Comparison of ENCODE assay signal across 24 cellular contexts in genomic region chr2:31131871-31132270, GRCh38. TPM values are rescaled to one million over a fixed set of nuclear protein-coding genes. Genes with fewer than 3 reads are reported as not detected.
A peak's percentile ranks its signal among the peaks of the same experiment; 100 is the strongest.
DNase-seq lines count a peak whose midpoint lies in the region; ATAC-seq, FAIRE-seq and TF ChIP-seq lines count a peak whose summit lies in the region.
"Had no signal": no experiment of that assay in that cellular context is flagged by ENCODE, and none has a peak within 500 bp of the region (broad histone marks: within the 10 kb centered on the region; RNA-seq: fewer than 3 reads in every experiment).

No MANE protein-coding gene starts in this region.

- TF ChIP-seq RAD21 in H1 (IDR thresholded peaks at IDR 0.05 in 1 of 2, conservative IDR thresholded peaks at IDR 0.05 in 1 of 2; ENCODE audit: low read depth in 2 of 2, low read length in 2 of 2), result no peak

- DNase-seq in HT-29 (ENCODE audit: low spot score) (peak; percentile 3), H1 (ENCODE audit: low read depth in 1 of 2, low spot score in 2 of 2) (no peak), mesendoderm (peak; percentile 77), Karpas-422 (no peak), nephron progenitor cell (no peak)
- DNase-seq in CD8-positive, alpha-beta T cell, result no peak
- DNase-seq: 8988T, DMS79, GM23248, MG63, NCI-H1048, NCI-H1417 treated with DMSO at 0.1 percent for 48 hours, NCI-H187, NCI-H2107, NCI-H446 treated with DMSO at 0.1 percent for 48 hours, NCI-H526 treated with DMSO at 0.1 percent for 48 hours, SHP77 treated with DMSO at 0.1 percent for 48 hours, SW 1271 had no signal

- intact Hi-C loops in CD8-positive, alpha-beta T cell (cut with DNase I, micrococcal nuclease), result no loop called here

- H2BK120ac ChIP-seq in H1 (replicated peaks; ENCODE audit: low read depth, low read length) (no peak overlapping the region), mesendoderm (ENCODE audit: low read depth, low read length) (no peak overlapping the region)

- H3K79me1 ChIP-seq in H1 (ENCODE audit: low read depth, low read length), result no peaks in the 10 kb centered on the region; the same call in 1 of the 2 replicates
- H3K79me1 ChIP-seq in mesendoderm (ENCODE audit: low read length), result peaks cover 1% of the 10 kb centered on the region

- H2AFZ ChIP-seq in H1 (ENCODE audit: low read length) (no peak overlapping the region), Karpas-422 (ENCODE audit: low read length) (no peak overlapping the region)
- H2AFZ ChIP-seq: GM23248 had no signal

- no peak overlapping the region for H3K4me3 Mint-ChIP-seq in nephron progenitor cell
- H3K4me3 Mint-ChIP-seq in CD8-positive, alpha-beta T cell, result no peak overlapping the region

- H3K27me3 Mint-ChIP-seq in nephron progenitor cell (ENCODE audit: low read depth, poor library complexity), result peaks cover 44% of the 10 kb centered on the region
- peaks cover 38% of the 10 kb centered on the region for H3K27me3 Mint-ChIP-seq in CD8-positive, alpha-beta T cell (ENCODE audit: low read depth)

- H4K5ac ChIP-seq in H1 (ENCODE audit: insufficient read length, low read depth, low read length), result no peak overlapping the region
- H4K5ac ChIP-seq in mesendoderm (ENCODE audit: low read length), result no peak overlapping the region

- H3K4me1 ChIP-seq in BLaER1 treated with 17β-estradiol and CSF1 and Interleukin-3, amounts not matched to agents 10 nM and 100 nM, result peaks cover 78 to 100% (median 97%) of the 10 kb centered on the region in 10 experiments
- H3K4me1 ChIP-seq in H1 (replicated peaks in 1 of 4; ENCODE audit: control insufficient read depth in 3 of 4, insufficient read depth in 4 of 4, low read length in 3 of 4) (peaks cover 6 to 25% (median 14%) of the 10 kb centered on the region in 4 experiments; a peak in 5 of 7 replicates), mesendoderm (ENCODE audit: control insufficient read depth, low read depth, low read length) (peaks cover 5% of the 10 kb centered on the region), Karpas-422 (ENCODE audit: low read length) (no peaks in the 10 kb centered on the region; the same call in 1 of the 2 replicates)
- H3K4me1 ChIP-seq in CD8-positive, alpha-beta T cell (ENCODE audit: insufficient read depth, low read length), result peaks cover 3% of the 10 kb centered on the region

- no peak overlapping the region for H3K27ac Mint-ChIP-seq in nephron progenitor cell
- H3K27ac Mint-ChIP-seq in CD8-positive, alpha-beta T cell, result no peak overlapping the region

- peak overlapping the region; percentile 65 to 95 (median 81) for H3K4me2 ChIP-seq in BLaER1 treated with 17β-estradiol and CSF1 and Interleukin-3, amounts not matched to agents 10 nM and 100 nM
- H3K4me2 ChIP-seq in H1 (ENCODE audit: insufficient read depth in 1 of 2, low read depth in 2 of 2, low read length in 2 of 2), result no peak overlapping the region
- H3K4me2 ChIP-seq in mesendoderm (ENCODE audit: low read length), result no peak overlapping the region
- no peak overlapping the region for H3K4me2 ChIP-seq in Karpas-422 (ENCODE audit: low read depth, low read length, poor library complexity, severe bottlenecking)

- H3K36me3 Mint-ChIP-seq in nephron progenitor cell (ENCODE audit: low read depth), result no peaks in the 10 kb centered on the region
- H3K36me3 Mint-ChIP-seq in CD8-positive, alpha-beta T cell, result no peaks in the 10 kb centered on the region

- H4K20me1 ChIP-seq in BLaER1 treated with 17β-estradiol and CSF1 and Interleukin-3, amounts not matched to agents 10 nM and 100 nM, result peaks cover 0 to 99% (median 68%) of the 10 kb centered on the region in 11 experiments; a peak in 20 of 22 replicates
- H4K20me1 ChIP-seq in H1 (replicated peaks in 1 of 2; ENCODE audit: control insufficient read depth in 1 of 2, insufficient read depth in 2 of 2, low read length in 2 of 2) (peaks cover 2 to 5% of the 10 kb centered on the region in 2 experiments), Karpas-422 (ENCODE audit: insufficient read depth, low read depth, low read length) (no peaks in the 10 kb centered on the region)

- H2BK12ac ChIP-seq in H1 (ENCODE audit: low read depth, low read length), result no peak overlapping the region

- WGBS in H1 (ENCODE audit: extremely low coverage in 1 of 2, insufficient coverage in 1 of 2, insufficient read length in 1 of 2, insufficient replicate concordance in 2 of 2, low coverage in 1 of 2, low lambda C conversion rate in 2 of 2, missing lambda C conversion rate in 1 of 2), 2 experiments, result 68% methylated on average over 4 of the region's 4 CpGs; no CpG with 5 or more reads in 1 of the 2 experiments
- no CpG with 5 or more reads among the region's 4 CpGs for WGBS in mesendoderm (ENCODE audit: extremely low coverage, insufficient coverage, low lambda C conversion rate)

- no peak for TF ChIP-seq CTCF in H1 (IDR thresholded peaks at IDR 0.05; ENCODE audit: control extremely low read depth in 1 of 3, insufficient read depth in 1 of 3, low read depth in 1 of 3, low read length in 3 of 3)
- no peak for TF ChIP-seq CTCF in nephron progenitor cell (IDR thresholded peaks at IDR 0.05)
- TF ChIP-seq CTCF in CD8-positive, alpha-beta T cell (IDR thresholded peaks at IDR 0.05), result no peak

- no peak for TF ChIP-seq POLR2A in H1 (IDR thresholded peaks at IDR 0.05; ENCODE audit: control extremely low read depth in 1 of 2, low read depth in 2 of 2, low read length in 2 of 2)

- no peak for TF ChIP-seq EP300 in H1 (IDR thresholded peaks at IDR 0.05; ENCODE audit: borderline replicate concordance in 1 of 2, low read depth in 2 of 2, low read length in 2 of 2)

- H2BK15ac ChIP-seq in H1 (ENCODE audit: low read length), result no peak overlapping the region
- no peak overlapping the region for H2BK15ac ChIP-seq in mesendoderm (replicated peaks; ENCODE audit: low read depth)

- no peaks in the 10 kb centered on the region for H3K79me2 ChIP-seq in H1 (ENCODE audit: control insufficient read depth in 1 of 2, insufficient read depth in 2 of 2, low read length in 2 of 2)
- no peaks in the 10 kb centered on the region for H3K79me2 ChIP-seq in mesendoderm (ENCODE audit: control insufficient read depth, insufficient read depth, low read length)
- H3K79me2 ChIP-seq in Karpas-422 (ENCODE audit: low read length), result no peaks in the 10 kb centered on the region

- H2AK5ac ChIP-seq in H1 (ENCODE audit: low read depth, low read length), result 0 out of 2 replicates have a peak overlapping the region, but pooled peaks have one; percentile 72
- no peak overlapping the region for H2AK5ac ChIP-seq in mesendoderm (ENCODE audit: low read length)

- H3K9ac ChIP-seq in BLaER1 treated with 17β-estradiol and CSF1 and Interleukin-3, amounts not matched to agents 10 nM and 100 nM, result no peak overlapping the region; a peak in 1 of 22 replicates
- H3K9ac ChIP-seq in H1 (replicated peaks in 1 of 4; ENCODE audit: extremely low read depth in 1 of 4, low read depth in 3 of 4, low read length in 3 of 4) (no peak overlapping the region), mesendoderm (ENCODE audit: low read length) (no peak overlapping the region), Karpas-422 (ENCODE audit: low read length) (no peak overlapping the region)
- H3K9ac ChIP-seq: GM23248 had no signal

- H3K4me1 Mint-ChIP-seq in nephron progenitor cell, result peaks cover 19% of the 10 kb centered on the region
- H3K4me1 Mint-ChIP-seq in CD8-positive, alpha-beta T cell (ENCODE audit: low read depth), result peaks cover 4% of the 10 kb centered on the region

- 0 out of 2 replicates have a peak, but pooled peaks cover 2% of the 10 kb centered on the region for H3K23me2 ChIP-seq in H1 (ENCODE audit: low read depth, low read length)

- no peaks in the 10 kb centered on the region for H3K9me3 Mint-ChIP-seq in nephron progenitor cell
- no peaks in the 10 kb centered on the region for H3K9me3 Mint-ChIP-seq in CD8-positive, alpha-beta T cell

- H4K91ac ChIP-seq in H1 (replicated peaks; ENCODE audit: insufficient read length, low read length), result no peak overlapping the region

- H3K36me3 ChIP-seq in BLaER1 treated with 17β-estradiol and CSF1 and Interleukin-3, amounts not matched to agents 10 nM and 100 nM, result peaks cover 0 to 35% (median 8%) of the 10 kb centered on the region in 11 experiments; a peak in 10 of 22 replicates
- H3K36me3 ChIP-seq in H1 (ENCODE audit: control insufficient read depth in 2 of 4, insufficient read depth in 4 of 4, low read length in 3 of 4), result no peaks in the 10 kb centered on the region
- no peaks in the 10 kb centered on the region for H3K36me3 ChIP-seq in mesendoderm (ENCODE audit: control insufficient read depth, insufficient read depth, low read length)
- no peaks in the 10 kb centered on the region for H3K36me3 ChIP-seq in Karpas-422 (ENCODE audit: insufficient read depth, low read length)
- no peaks in the 10 kb centered on the region for H3K36me3 ChIP-seq in CD8-positive, alpha-beta T cell (ENCODE audit: insufficient read depth, low read length)
- H3K36me3 ChIP-seq: MG63 had no signal

- CTCF ChIA-PET in H1 (lab: Charles Lee; ENCODE audit: partially characterized antibody), result interaction anchor here (0.6 to 2.2 kb wide), 4 partner anchors 10 to 417 kb away, joined by 3 to 10 read pairs (median 4); no protein-coding TSS in a partner anchor
- CTCF ChIA-PET in CD8-positive, alpha-beta T cell (lab: Charles Lee), result interaction anchor here (1.1 kb wide), 1 partner anchor 38 kb away, joined by 3 read pairs; no protein-coding TSS in a partner anchor

- H3K9me3 ChIP-seq in BLaER1 treated with 17β-estradiol and CSF1 and Interleukin-3, amounts not matched to agents 10 nM and 100 nM (replicated peaks in 1 of 11), result no peaks in the 10 kb centered on the region
- H3K9me3 ChIP-seq in H1 (ENCODE audit: insufficient read depth in 2 of 2, low read depth in 1 of 2, low read length in 1 of 2) (no peaks in the 10 kb centered on the region), Karpas-422 (ENCODE audit: low read length) (no peaks in the 10 kb centered on the region)
- no peaks in the 10 kb centered on the region for H3K9me3 ChIP-seq in CD8-positive, alpha-beta T cell (ENCODE audit: low read length)
- H3K9me3 ChIP-seq: MG63 had no signal

- ATAC-seq in CD8-positive, alpha-beta T cell, result no peak

- H3K4ac ChIP-seq in H1 (replicated peaks; ENCODE audit: insufficient read length, low read depth, low read length), result no peak overlapping the region
- H3K4ac ChIP-seq in mesendoderm (ENCODE audit: low read depth, low read length), result no peak overlapping the region

- POLR2A ChIA-PET in H1 (lab: Charles Lee; ENCODE audit: partially characterized antibody), result interaction anchor here (0.6 kb wide), 1 partner anchor 48 kb away, joined by 3 read pairs; no protein-coding TSS in a partner anchor
- POLR2A ChIA-PET in CD8-positive, alpha-beta T cell (lab: Charles Lee), result no interaction called here

- H3K18ac ChIP-seq in H1 (ENCODE audit: extremely low read depth, low read length) (no peak overlapping the region), mesendoderm (ENCODE audit: low read length) (no peak overlapping the region)

- H3K23ac ChIP-seq in H1 (ENCODE audit: insufficient read length), result no peak overlapping the region
- no peak overlapping the region for H3K23ac ChIP-seq in mesendoderm (ENCODE audit: low read length)

- H2BK20ac ChIP-seq in H1 (ENCODE audit: low read length), result no peak overlapping the region

- H3K56ac ChIP-seq in H1 (replicated peaks; ENCODE audit: insufficient read length, low read depth, low read length) (no peak overlapping the region), mesendoderm (ENCODE audit: low read length) (no peak overlapping the region)

- no peak overlapping the region for H3K14ac ChIP-seq in H1 (ENCODE audit: insufficient read length)

- no peaks in the 10 kb centered on the region for H3K27me3 ChIP-seq in BLaER1 treated with 17β-estradiol and CSF1 and Interleukin-3, amounts not matched to agents 10 nM and 100 nM
- H3K27me3 ChIP-seq in H1 (replicated peaks in 1 of 4; ENCODE audit: control insufficient read depth in 3 of 4, extremely low read depth in 1 of 4, insufficient read depth in 3 of 4, low read length in 3 of 4) (peaks cover 3 to 15% (median 12%) of the 10 kb centered on the region in 4 experiments), mesendoderm (ENCODE audit: insufficient read depth, low read length, poor library complexity) (peaks cover 3% of the 10 kb centered on the region), Karpas-422 (ENCODE audit: low read length) (no peaks in the 10 kb centered on the region)
- peaks cover 13% of the 10 kb centered on the region for H3K27me3 ChIP-seq in CD8-positive, alpha-beta T cell (ENCODE audit: insufficient read depth, low read length)
- H3K27me3 ChIP-seq: MG63 had no signal

- no peak for FAIRE-seq in H1 (lab: Jason Lieb, UNC)
- FAIRE-seq: GM12878 had no signal

- H2BK5ac ChIP-seq in H1 (ENCODE audit: low read depth, low read length), result no peak overlapping the region
- no peak overlapping the region for H2BK5ac ChIP-seq in mesendoderm (ENCODE audit: low read length)

- H4K8ac ChIP-seq in H1 (ENCODE audit: extremely low read depth, insufficient read depth, low read length) (no peak overlapping the region), mesendoderm (ENCODE audit: low read depth, low read length) (no peak overlapping the region)

- H3K9me2 ChIP-seq in Karpas-422 (replicated peaks; ENCODE audit: insufficient read depth, low read length), result no peaks in the 10 kb centered on the region

- H3K27ac ChIP-seq in BLaER1 treated with 17β-estradiol and CSF1 and Interleukin-3, amounts not matched to agents 10 nM and 100 nM, result peak overlapping the region in 2 of 11 experiments; percentile 19 to 40; a peak in 5 of 22 replicates
- no peak overlapping the region for H3K27ac ChIP-seq in H1 (ENCODE audit: low read depth, low read length)
- H3K27ac ChIP-seq in mesendoderm (ENCODE audit: low read depth, low read length), result no peak overlapping the region
- no peak overlapping the region for H3K27ac ChIP-seq in Karpas-422 (ENCODE audit: low read length)
- H3K27ac ChIP-seq in CD8-positive, alpha-beta T cell (ENCODE audit: low read depth, low read length), result no peak overlapping the region
- H3K27ac ChIP-seq: C4-2B, GM23248, RWPE1, SK-N-MC had no signal

- no peak overlapping the region for H3K4me3 ChIP-seq in BLaER1 treated with 17β-estradiol and CSF1 and Interleukin-3, amounts not matched to agents 10 nM and 100 nM
- no peak overlapping the region for H3K4me3 ChIP-seq in H1 (ENCODE audit: extremely low read depth in 1 of 4, insufficient read depth in 2 of 4, low read depth in 3 of 4, low read length in 4 of 4)
- no peak overlapping the region for H3K4me3 ChIP-seq in mesendoderm (ENCODE audit: low read length)
- H3K4me3 ChIP-seq in Karpas-422 (ENCODE audit: low read length), result no peak overlapping the region
- no peak overlapping the region for H3K4me3 ChIP-seq in CD8-positive, alpha-beta T cell (ENCODE audit: low read depth, low read length)
- H3K4me3 ChIP-seq: GM12878, GM23248, MG63, SK-N-MC had no signal

RNA-seq across cellular contexts. Expression of gene GALNT14, which starts 6.4 kb away (rescaled TPM):
- total RNA-seq in HT-29 (2014; rRNA removed; shearing (Covaris generic)), result 58.8 and 68.4 TPM in 2 replicates
- total RNA-seq in H1 (2021; fragmentation: NEBNext Ultra II Directional; extraction: Animal tissue kit (Norgen Biotek cat#: 25700)), result 10.3 and 13.7 TPM in 2 replicates
- polyA plus RNA-seq in H1 (2011; rRNA removed), result 12.6 and 13.0 TPM in 2 replicates
- 13.1 TPM for polyA plus RNA-seq in H1 (2011; cell fraction: cytosol; rRNA removed)
- polyA plus RNA-seq in H1 (2011; cell fraction: nucleus; rRNA removed), result 23.3 TPM
- 12.9 to 14.8 TPM (median 13.4 TPM) in 4 replicates for polyA plus RNA-seq in H1 (2012, experiment 1 of 2)
- 9.4 TPM for polyA plus RNA-seq in H1 (2012, experiment 2 of 2)
- 9.8 TPM for polyA plus RNA-seq in H1 (2013, experiment 1 of 2)
- polyA plus RNA-seq in H1 (2013, experiment 2 of 2), result 11.3 TPM
- 22.0 and 28.4 TPM in 2 replicates for polyA minus RNA-seq in H1 (2011; rRNA and poly(A)+ RNA removed)
- polyA minus RNA-seq in H1 (2011; cell fraction: cytosol; rRNA and poly(A)+ RNA removed), result 13.0 TPM
- 17.2 TPM for polyA minus RNA-seq in H1 (2011; cell fraction: nucleus; rRNA and poly(A)+ RNA removed)
- polyA plus RNA-seq in mesendoderm (2013, experiment 1 of 2), result 5.6 TPM
- 5.4 TPM for polyA plus RNA-seq in mesendoderm (2013, experiment 2 of 2)
- total RNA-seq in Karpas-422 (2014; rRNA removed; shearing (Covaris generic); ENCODE audit: low replicate concordance), result 1.6 and 1.7 TPM in 2 replicates
- not detected for total RNA-seq in CD8-positive, alpha-beta T cell
- total RNA-seq: LHCN-M2 had no signal

Comparison
In these comparisons a context has a peak if more than half of its experiments do, and no peak if none do; other contexts are left out.
1. H3K4me2 ChIP-seq: peak in BLaER1 treated with 17β-estradiol and CSF1 and Interleukin-3, amounts not matched to agents 10 nM and 100 nM (11 of 11); none in H1 (0 of 2), mesendoderm (single experiment) and Karpas-422 (single experiment).
2. DNase-seq: peak in HT-29 (single experiment) and mesendoderm (single experiment); none in H1 (0 of 2), Karpas-422 (single experiment), nephron progenitor cell (single experiment) and CD8-positive, alpha-beta T cell (0 of 7).